ENCODE assay signal across 1 cellular context in the genomic region with DNA sequence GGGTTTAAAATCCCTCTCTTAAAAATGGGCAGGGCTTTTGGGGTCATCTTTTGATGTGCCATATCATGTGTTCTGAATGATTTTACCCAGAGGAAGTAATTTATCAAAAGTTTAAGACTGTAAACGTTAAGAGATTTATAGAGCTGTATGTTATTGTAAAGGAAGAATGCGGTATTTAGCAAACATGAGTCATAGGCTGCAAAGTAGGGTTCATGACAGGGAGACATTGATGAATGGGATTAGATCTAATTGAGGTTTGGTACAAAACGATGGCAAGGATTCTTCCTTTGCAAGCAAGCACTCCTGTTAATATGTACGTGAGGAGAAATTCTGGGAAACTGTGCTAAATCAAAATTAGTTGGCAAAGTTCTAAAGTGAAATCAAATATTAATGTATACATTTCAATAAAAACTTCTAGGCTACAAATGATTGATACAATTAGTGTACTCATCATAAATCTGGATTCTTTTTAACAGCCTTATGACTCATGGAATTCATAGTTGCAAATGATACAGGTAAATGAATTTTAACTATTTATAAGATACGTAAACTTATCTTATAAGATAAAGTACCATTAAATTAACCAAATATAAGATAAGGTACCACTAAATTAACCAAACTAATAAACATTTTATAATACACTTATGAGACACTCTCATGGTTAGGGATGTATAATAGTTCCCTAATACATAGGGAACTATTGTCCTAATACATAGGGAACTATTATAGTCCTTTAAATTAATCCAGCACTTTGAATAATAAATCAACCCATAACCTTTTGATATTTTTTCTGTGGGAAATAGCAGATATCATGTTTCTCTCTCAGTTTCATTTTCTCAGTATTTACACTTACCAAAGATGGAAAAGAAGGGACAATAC.
A peak's percentile ranks its signal among the peaks of the same experiment; 100 is the strongest.
TF ChIP-seq lines count a peak whose summit lies in the region.

No MANE protein-coding gene starts in this region.

TF ChIP-seq in HEK293, 187 proteins besides CTCF, POLR2A, EP300 and RAD21 (continued from another document and continues in another):
- TF ChIP-seq ZNF670 (tag by site-specific recombination; IDR thresholded peaks at IDR 0.05; ENCODE audit: low read depth), result no peak
- no peak for TF ChIP-seq TRIM28 (IDR thresholded peaks at IDR 0.05; ENCODE audit: borderline replicate concordance, low read length)
- TF ChIP-seq, protein P1, sequence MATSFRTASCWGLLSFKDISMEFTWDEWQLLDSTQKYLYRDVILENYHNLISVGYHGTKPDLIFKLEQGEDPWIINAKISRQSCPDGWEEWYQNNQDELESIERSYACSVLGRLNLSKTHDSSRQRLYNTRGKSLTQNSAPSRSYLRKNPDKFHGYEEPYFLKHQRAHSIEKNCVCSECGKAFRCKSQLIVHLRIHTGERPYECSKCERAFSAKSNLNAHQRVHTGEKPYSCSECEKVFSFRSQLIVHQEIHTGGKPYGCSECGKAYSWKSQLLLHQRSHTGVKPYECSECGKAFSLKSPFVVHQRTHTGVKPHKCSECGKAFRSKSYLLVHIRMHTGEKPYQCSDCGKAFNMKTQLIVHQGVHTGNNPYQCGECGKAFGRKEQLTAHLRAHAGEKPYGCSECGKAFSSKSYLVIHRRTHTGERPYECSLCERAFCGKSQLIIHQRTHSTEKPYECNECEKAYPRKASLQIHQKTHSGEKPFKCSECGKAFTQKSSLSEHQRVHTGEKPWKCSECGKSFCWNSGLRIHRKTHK (tag by site-specific recombination; IDR thresholded peaks at IDR 0.05), result no peak
- TF ChIP-seq ZNF585B (tag by site-specific recombination; IDR thresholded peaks at IDR 0.05), result peak; percentile 47; the same call in 1 of the 2 replicates
- no peak for TF ChIP-seq ZNF354C (tag by site-specific recombination; IDR thresholded peaks at IDR 0.05; ENCODE audit: borderline replicate concordance, low read depth)
- peak; percentile 79 for TF ChIP-seq ZEB2 (tag by site-specific recombination; IDR thresholded peaks at IDR 0.05)
- no peak for TF ChIP-seq ZFP37 (tag by site-specific recombination; IDR thresholded peaks at IDR 0.05)
- TF ChIP-seq, protein P2, sequence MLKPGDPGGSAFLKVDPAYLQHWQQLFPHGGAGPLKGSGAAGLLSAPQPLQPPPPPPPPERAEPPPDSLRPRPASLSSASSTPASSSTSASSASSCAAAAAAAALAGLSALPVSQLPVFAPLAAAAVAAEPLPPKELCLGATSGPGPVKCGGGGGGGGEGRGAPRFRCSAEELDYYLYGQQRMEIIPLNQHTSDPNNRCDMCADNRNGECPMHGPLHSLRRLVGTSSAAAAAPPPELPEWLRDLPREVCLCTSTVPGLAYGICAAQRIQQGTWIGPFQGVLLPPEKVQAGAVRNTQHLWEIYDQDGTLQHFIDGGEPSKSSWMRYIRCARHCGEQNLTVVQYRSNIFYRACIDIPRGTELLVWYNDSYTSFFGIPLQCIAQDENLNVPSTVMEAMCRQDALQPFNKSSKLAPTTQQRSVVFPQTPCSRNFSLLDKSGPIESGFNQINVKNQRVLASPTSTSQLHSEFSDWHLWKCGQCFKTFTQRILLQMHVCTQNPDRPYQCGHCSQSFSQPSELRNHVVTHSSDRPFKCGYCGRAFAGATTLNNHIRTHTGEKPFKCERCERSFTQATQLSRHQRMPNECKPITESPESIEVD (tag by site-specific recombination; IDR thresholded peaks at IDR 0.05), result peak; percentile 85
- TF ChIP-seq ZNF664 (tag by site-specific recombination; IDR thresholded peaks at IDR 0.05), result no peak
- TF ChIP-seq ZNF521 (tag by site-specific recombination; IDR thresholded peaks at IDR 0.05), result no peak
- TF ChIP-seq KLF10 (tag by site-specific recombination; IDR thresholded peaks at IDR 0.05), result peak; percentile 52; the same call in 1 of the 2 replicates
- TF ChIP-seq, protein P3, sequence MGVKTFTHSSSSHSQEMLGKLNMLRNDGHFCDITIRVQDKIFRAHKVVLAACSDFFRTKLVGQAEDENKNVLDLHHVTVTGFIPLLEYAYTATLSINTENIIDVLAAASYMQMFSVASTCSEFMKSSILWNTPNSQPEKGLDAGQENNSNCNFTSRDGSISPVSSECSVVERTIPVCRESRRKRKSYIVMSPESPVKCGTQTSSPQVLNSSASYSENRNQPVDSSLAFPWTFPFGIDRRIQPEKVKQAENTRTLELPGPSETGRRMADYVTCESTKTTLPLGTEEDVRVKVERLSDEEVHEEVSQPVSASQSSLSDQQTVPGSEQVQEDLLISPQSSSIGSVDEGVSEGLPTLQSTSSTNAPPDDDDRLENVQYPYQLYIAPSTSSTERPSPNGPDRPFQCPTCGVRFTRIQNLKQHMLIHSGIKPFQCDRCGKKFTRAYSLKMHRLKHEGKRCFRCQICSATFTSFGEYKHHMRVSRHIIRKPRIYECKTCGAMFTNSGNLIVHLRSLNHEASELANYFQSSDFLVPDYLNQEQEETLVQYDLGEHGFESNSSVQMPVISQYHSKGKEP (tag by site-specific recombination; IDR thresholded peaks at IDR 0.05), result no peak
- TF ChIP-seq ZNF292 (tag by site-specific recombination; IDR thresholded peaks at IDR 0.05; ENCODE audit: borderline replicate concordance, low read depth), result no peak
- no peak for TF ChIP-seq ZNF266 (tag by site-specific recombination; IDR thresholded peaks at IDR 0.05; ENCODE audit: low read depth)
- no peak for TF ChIP-seq KLF1 (tag by site-specific recombination; IDR thresholded peaks at IDR 0.05)
- TF ChIP-seq SCRT1 (tag by site-specific recombination; IDR thresholded peaks at IDR 0.05; ENCODE audit: borderline replicate concordance), result no peak
- no peak for TF ChIP-seq ZNF529 (tag by site-specific recombination; IDR thresholded peaks at IDR 0.05; ENCODE audit: insufficient replicate concordance)
- TF ChIP-seq KLF7 (tag by site-specific recombination; IDR thresholded peaks at IDR 0.05; ENCODE audit: borderline replicate concordance), result no peak
- no peak for TF ChIP-seq ZNF132 (tag by site-specific recombination; IDR thresholded peaks at IDR 0.05; ENCODE audit: borderline replicate concordance)
- no peak for TF ChIP-seq ZNF621 (tag by site-specific recombination; IDR thresholded peaks at IDR 0.05)
- no peak for TF ChIP-seq ZNF654 (tag by site-specific recombination; IDR thresholded peaks at IDR 0.05; ENCODE audit: low read depth)
- TF ChIP-seq, protein P4, sequence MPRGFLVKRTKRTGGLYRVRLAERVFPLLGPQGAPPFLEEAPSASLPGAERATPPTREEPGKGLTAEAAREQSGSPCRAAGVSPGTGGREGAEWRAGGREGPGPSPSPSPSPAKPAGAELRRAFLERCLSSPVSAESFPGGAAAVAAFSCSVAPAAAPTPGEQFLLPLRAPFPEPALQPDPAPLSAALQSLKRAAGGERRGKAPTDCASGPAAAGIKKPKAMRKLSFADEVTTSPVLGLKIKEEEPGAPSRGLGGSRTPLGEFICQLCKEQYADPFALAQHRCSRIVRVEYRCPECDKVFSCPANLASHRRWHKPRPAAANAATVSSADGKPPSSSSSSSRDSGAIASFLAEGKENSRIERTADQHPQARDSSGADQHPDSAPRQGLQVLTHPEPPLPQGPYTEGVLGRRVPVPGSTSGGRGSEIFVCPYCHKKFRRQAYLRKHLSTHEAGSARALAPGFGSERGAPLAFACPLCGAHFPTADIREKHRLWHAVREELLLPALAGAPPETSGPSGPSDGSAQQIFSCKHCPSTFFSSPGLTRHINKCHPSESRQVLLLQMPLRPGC (tag by site-specific recombination; IDR thresholded peaks at IDR 0.05), result 0 out of 2 replicates have a peak, but pooled peaks have one; percentile 27
- TF ChIP-seq GLI4 (tag by site-specific recombination; IDR thresholded peaks at IDR 0.05), result no peak
- TF ChIP-seq SP7 (tag by site-specific recombination; IDR thresholded peaks at IDR 0.05), result peak; percentile 91
- TF ChIP-seq MEIS1 (CRISPR knock-in tag; IDR thresholded peaks at IDR 0.05; ENCODE audit: borderline replicate concordance), result peak; percentile 86
- TF ChIP-seq ZNF560 (tag by site-specific recombination; IDR thresholded peaks at IDR 0.05; ENCODE audit: borderline replicate concordance), result no peak
- TF ChIP-seq GLI2 (tag by site-specific recombination; IDR thresholded peaks at IDR 0.05; ENCODE audit: borderline replicate concordance, low read depth), result 0 out of 2 replicates have a peak, but pooled peaks have one; percentile 43
- TF ChIP-seq, protein P5, sequence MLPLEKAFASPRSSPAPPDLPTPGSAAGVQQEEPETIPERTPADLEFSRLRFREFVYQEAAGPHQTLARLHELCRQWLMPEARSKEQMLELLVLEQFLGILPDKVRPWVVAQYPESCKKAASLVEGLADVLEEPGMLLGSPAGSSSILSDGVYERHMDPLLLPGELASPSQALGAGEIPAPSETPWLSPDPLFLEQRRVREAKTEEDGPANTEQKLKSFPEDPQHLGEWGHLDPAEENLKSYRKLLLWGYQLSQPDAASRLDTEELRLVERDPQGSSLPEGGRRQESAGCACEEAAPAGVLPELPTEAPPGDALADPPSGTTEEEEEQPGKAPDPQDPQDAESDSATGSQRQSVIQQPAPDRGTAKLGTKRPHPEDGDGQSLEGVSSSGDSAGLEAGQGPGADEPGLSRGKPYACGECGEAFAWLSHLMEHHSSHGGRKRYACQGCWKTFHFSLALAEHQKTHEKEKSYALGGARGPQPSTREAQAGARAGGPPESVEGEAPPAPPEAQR (tag by site-specific recombination; IDR thresholded peaks at IDR 0.05), result no peak
- no peak for TF ChIP-seq GFI1B (tag by site-specific recombination; IDR thresholded peaks at IDR 0.05)
- TF ChIP-seq ZNF248 (tag by site-specific recombination; IDR thresholded peaks at IDR 0.05), result no peak
- no peak for TF ChIP-seq ZNF776 (tag by site-specific recombination; IDR thresholded peaks at IDR 0.05; ENCODE audit: borderline replicate concordance)
- TF ChIP-seq ZNF302 (tag by site-specific recombination; IDR thresholded peaks at IDR 0.05; ENCODE audit: low read depth), result no peak
- TF ChIP-seq, protein P6, sequence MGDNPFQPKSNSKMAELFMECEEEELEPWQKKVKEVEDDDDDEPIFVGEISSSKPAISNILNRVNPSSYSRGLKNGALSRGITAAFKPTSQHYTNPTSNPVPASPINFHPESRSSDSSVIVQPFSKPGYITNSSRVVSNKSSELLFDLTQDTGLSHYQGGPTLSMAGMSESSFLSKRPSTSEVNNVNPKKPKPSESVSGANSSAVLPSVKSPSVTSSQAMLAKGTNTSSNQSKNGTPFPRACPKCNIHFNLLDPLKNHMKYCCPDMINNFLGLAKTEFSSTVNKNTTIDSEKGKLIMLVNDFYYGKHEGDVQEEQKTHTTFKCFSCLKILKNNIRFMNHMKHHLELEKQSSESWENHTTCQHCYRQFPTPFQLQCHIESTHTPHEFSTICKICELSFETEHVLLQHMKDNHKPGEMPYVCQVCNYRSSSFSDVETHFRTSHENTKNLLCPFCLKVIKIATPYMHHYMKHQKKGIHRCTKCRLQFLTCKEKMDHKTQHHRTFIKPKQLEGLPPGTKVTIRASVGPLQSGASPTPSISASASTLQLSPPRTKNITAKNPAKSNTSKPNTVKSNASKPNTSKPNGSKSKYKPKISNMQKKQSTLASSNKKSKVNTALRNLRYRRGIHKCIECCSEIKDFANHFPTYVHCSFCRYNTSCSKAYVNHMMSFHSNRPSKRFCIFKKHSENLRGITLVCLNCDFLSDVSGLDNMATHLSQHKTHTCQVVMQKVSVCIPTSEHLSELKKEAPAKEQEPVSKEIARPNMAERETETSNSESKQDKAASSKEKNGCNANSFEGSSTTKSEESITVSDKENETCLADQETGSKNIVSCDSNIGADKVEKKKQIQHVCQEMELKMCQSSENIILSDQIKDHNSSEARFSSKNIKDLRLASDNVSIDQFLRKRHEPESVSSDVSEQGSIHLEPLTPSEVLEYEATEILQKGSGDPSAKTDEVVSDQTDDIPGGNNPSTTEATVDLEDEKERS (tag by site-specific recombination; IDR thresholded peaks at IDR 0.05), result no peak
- TF ChIP-seq, protein P7, sequence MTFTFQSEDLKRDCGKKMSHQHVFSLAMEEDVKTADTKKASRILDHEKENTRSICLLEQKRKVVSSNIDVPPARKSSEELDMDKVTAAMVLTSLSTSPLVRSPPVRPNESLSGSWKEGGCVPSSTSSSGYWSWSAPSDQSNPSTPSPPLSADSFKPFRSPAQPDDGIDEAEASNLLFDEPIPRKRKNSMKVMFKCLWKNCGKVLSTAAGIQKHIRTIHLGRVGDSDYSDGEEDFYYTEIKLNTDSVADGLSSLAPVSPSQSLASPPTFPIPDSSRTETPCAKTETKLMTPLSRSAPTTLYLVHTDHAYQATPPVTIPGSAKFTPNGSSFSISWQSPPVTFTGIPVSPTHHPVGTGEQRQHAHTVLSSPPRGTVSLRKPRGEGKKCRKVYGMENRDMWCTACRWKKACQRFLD (tag by site-specific recombination; IDR thresholded peaks at IDR 0.05), result no peak
- TF ChIP-seq, protein P8, sequence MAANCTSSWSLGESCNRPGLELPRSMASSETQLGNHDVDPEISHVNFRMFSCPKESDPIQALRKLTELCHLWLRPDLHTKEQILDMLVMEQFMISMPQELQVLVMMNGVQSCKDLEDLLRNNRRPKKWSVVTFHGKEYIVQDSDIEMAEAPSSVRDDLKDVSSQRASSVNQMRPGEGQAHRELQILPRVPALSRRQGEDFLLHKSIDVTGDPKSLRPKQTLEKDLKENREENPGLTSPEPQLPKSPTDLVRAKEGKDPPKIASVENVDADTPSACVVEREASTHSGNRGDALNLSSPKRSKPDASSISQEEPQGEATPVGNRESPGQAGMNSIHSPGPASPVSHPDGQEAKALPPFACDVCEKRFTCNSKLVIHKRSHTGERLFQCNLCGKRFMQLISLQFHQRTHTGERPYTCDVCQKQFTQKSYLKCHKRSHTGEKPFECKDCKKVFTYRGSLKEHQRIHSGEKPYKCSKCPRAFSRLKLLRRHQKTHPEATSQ (tag by site-specific recombination; IDR thresholded peaks at IDR 0.05), result no peak
- TF ChIP-seq, protein P9, sequence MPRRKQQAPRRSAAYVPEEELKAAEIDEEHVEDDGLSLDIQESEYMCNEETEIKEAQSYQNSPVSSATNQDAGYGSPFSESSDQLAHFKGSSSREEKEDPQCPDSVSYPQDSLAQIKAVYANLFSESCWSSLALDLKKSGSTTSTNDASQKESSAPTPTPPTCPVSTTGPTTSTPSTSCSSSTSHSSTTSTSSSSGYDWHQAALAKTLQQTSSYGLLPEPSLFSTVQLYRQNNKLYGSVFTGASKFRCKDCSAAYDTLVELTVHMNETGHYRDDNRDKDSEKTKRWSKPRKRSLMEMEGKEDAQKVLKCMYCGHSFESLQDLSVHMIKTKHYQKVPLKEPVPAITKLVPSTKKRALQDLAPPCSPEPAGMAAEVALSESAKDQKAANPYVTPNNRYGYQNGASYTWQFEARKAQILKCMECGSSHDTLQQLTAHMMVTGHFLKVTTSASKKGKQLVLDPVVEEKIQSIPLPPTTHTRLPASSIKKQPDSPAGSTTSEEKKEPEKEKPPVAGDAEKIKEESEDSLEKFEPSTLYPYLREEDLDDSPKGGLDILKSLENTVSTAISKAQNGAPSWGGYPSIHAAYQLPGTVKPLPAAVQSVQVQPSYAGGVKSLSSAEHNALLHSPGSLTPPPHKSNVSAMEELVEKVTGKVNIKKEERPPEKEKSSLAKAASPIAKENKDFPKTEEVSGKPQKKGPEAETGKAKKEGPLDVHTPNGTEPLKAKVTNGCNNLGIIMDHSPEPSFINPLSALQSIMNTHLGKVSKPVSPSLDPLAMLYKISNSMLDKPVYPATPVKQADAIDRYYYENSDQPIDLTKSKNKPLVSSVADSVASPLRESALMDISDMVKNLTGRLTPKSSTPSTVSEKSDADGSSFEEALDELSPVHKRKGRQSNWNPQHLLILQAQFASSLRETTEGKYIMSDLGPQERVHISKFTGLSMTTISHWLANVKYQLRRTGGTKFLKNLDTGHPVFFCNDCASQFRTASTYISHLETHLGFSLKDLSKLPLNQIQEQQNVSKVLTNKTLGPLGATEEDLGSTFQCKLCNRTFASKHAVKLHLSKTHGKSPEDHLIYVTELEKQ (tag by site-specific recombination; IDR thresholded peaks at IDR 0.05; ENCODE audit: borderline replicate concordance), result peak; percentile 71; the same call in 1 of the 2 replicates
- 0 out of 2 replicates have a peak, but pooled peaks have one; percentile 75 for TF ChIP-seq HOXC10 (CRISPR knock-in tag; IDR thresholded peaks at IDR 0.05)
- no peak for TF ChIP-seq ZNF324 (tag by site-specific recombination; IDR thresholded peaks at IDR 0.05)
- no peak for TF ChIP-seq BCL11B (tag by site-specific recombination; IDR thresholded peaks at IDR 0.05; ENCODE audit: low read depth)
- TF ChIP-seq OSR2 (tag by site-specific recombination; IDR thresholded peaks at IDR 0.05), result peak; percentile 41; the same call in 1 of the 2 replicates
